In genomic region chr1:21339402-21340229, GRCh38 we compare ENCODE assay signal across 8 cellular contexts. TPM values are rescaled to one million over a fixed set of nuclear protein-coding genes. Genes with fewer than 3 reads are reported as not detected.
DNase-seq lines count a peak whose midpoint lies in the region; ATAC-seq and TF ChIP-seq lines count a peak whose summit lies in the region.

No MANE protein-coding gene starts in this region.

- CTCF ChIA-PET in T-cell (lab: Charles Lee) (no interaction called here), A673 (lab: Charles Lee) (no interaction called here)

- H2AFZ ChIP-seq in hepatocyte: no peak overlapping the region

- no peak for TF ChIP-seq CTCF in hepatocyte (IDR thresholded peaks at IDR 0.05; ENCODE audit: poor library complexity)
- TF ChIP-seq CTCF in prostate gland (IDR thresholded peaks at IDR 0.05): no peak
- TF ChIP-seq CTCF in A673 (conservative IDR thresholded peaks at IDR 0.05; ENCODE audit: low read depth, low read length): no peak

- no peaks in the 10 kb centered on the region for H3K9me3 ChIP-seq in BLaER1 treated with 17β-estradiol and CSF1 and Interleukin-3, amounts not matched to agents 10 nM and 100 nM (replicated peaks in 1 of 11)
- H3K9me3 ChIP-seq in hepatocyte (ENCODE audit: low read depth) (no peaks in the 10 kb centered on the region), prostate gland (no peaks in the 10 kb centered on the region), A673 (ENCODE audit: low read depth, low read length, poor library complexity, severe bottlenecking) (no peaks in the 10 kb centered on the region)

- intact Hi-C loops in prostate gland (cut with DNase I): loop anchor here (5.0 kb wide), 1 partner anchor 77 kb away; no protein-coding TSS in a partner anchor
- intact Hi-C loops in A673 (cut with micrococcal nuclease; ENCODE audit: unreplicated experiment): no loop called here

- H3K4me1 Mint-ChIP-seq in T-cell: peaks cover 89 to 93% (median 92%) of the 10 kb centered on the region in 3 donors

- POLR2A ChIA-PET in T-cell (lab: Charles Lee): no interaction called here
- POLR2A ChIA-PET in A673 (lab: Charles Lee; ENCODE audit: low non-redundant PET): no interaction called here

- peaks cover 0 to 100% (median 100%) of the 10 kb centered on the region in 11 experiments; a peak in 19 of 22 replicates for H4K20me1 ChIP-seq in BLaER1 treated with 17β-estradiol and CSF1 and Interleukin-3, amounts not matched to agents 10 nM and 100 nM
- H4K20me1 ChIP-seq in hepatocyte (ENCODE audit: insufficient read depth, poor library complexity, severe bottlenecking): peaks cover 35% of the 10 kb centered on the region

- H3K27ac Mint-ChIP-seq in T-cell: peak overlapping the region; percentile 17 to 45

- no peaks in the 10 kb centered on the region for H3K9me2 ChIP-seq in hepatocyte (replicated peaks; ENCODE audit: insufficient read depth)

- no peak for DNase-seq in T-cell
- no peak for DNase-seq in hepatocyte (ENCODE audit: low spot score)
- no peak for DNase-seq in prostate gland (ENCODE audit: low spot score)
- DNase-seq in HPDE6-E6E7 (ENCODE audit: extremely low spot score): no peak
- DNase-seq in kidney glomerular epithelial cell (lab: John Stamatoyannopoulos, UW): no peak
- no peak for DNase-seq in A673 (ENCODE audit: low spot score)
- DNase-seq in KG1 (lab: John Stamatoyannopoulos, UW): no peak

- H3K4me3 ChIP-seq in BLaER1 treated with 17β-estradiol and CSF1 and Interleukin-3, amounts not matched to agents 10 nM and 100 nM: no peak overlapping the region
- H3K4me3 ChIP-seq in hepatocyte (no peak overlapping the region), prostate gland (no peak overlapping the region), A673 (ENCODE audit: low read depth, low read length, poor library complexity, severe bottlenecking) (no peak overlapping the region)

- peak overlapping the region in 9 of 11 experiments; percentile 2 to 97 (median 26); a peak in 11 of 22 replicates for H3K4me2 ChIP-seq in BLaER1 treated with 17β-estradiol and CSF1 and Interleukin-3, amounts not matched to agents 10 nM and 100 nM
- peak overlapping the region; percentile 56 for H3K4me2 ChIP-seq in hepatocyte

- H3K27ac ChIP-seq in BLaER1 treated with 17β-estradiol and CSF1 and Interleukin-3, amounts not matched to agents 10 nM and 100 nM: no peak overlapping the region
- peak overlapping the region; percentile 65 for H3K27ac ChIP-seq in hepatocyte
- peak overlapping the region; percentile 87 to 92 for H3K27ac ChIP-seq in prostate gland
- no peak overlapping the region for H3K27ac ChIP-seq in A673 (ENCODE audit: low read depth, low read length, poor library complexity, severe bottlenecking)

- TF ChIP-seq POLR2A in prostate gland (IDR thresholded peaks at IDR 0.05): no peak

- H3K36me3 Mint-ChIP-seq in T-cell: no peaks in the 10 kb centered on the region

- H3K4me1 ChIP-seq in BLaER1 treated with 17β-estradiol and CSF1 and Interleukin-3, amounts not matched to agents 10 nM and 100 nM: peaks cover 51 to 99% (median 88%) of the 10 kb centered on the region in 10 experiments
- H3K4me1 ChIP-seq in hepatocyte (ENCODE audit: insufficient read depth) (peaks cover 97% of the 10 kb centered on the region), prostate gland (replicated peaks) (peaks cover 75% of the 10 kb centered on the region), A673 (ENCODE audit: insufficient read depth, low read length, poor library complexity, severe bottlenecking) (peaks cover 19% of the 10 kb centered on the region)

- ATAC-seq in T-cell (replicated peaks in 1 of 4): no peak

- no TSS peak for BruUV-seq in A673 (replicated peaks; lab: Mats Ljungman, UMichigan)

- H3K4me3 Mint-ChIP-seq in T-cell: no peak overlapping the region

- H3K27me3 ChIP-seq in BLaER1 treated with 17β-estradiol and CSF1 and Interleukin-3, amounts not matched to agents 10 nM and 100 nM: peaks cover 5 to 73% (median 11%) of the 10 kb centered on the region in 11 experiments; a peak in 19 of 22 replicates
- no peaks in the 10 kb centered on the region for H3K27me3 ChIP-seq in hepatocyte
- H3K27me3 ChIP-seq in prostate gland (replicated peaks; ENCODE audit: insufficient read depth): no peaks in the 10 kb centered on the region
- no peaks in the 10 kb centered on the region for H3K27me3 ChIP-seq in A673 (replicated peaks; ENCODE audit: insufficient read depth, low read depth, low read length, poor library complexity)

- no peaks in the 10 kb centered on the region for H3K9me3 Mint-ChIP-seq in T-cell

- H3K36me3 ChIP-seq in BLaER1 treated with 17β-estradiol and CSF1 and Interleukin-3, amounts not matched to agents 10 nM and 100 nM: no peaks in the 10 kb centered on the region
- no peaks in the 10 kb centered on the region for H3K36me3 ChIP-seq in hepatocyte (replicated peaks; ENCODE audit: insufficient read depth, low read depth)
- no peaks in the 10 kb centered on the region for H3K36me3 ChIP-seq in prostate gland
- no peaks in the 10 kb centered on the region for H3K36me3 ChIP-seq in A673 (ENCODE audit: insufficient read depth, low read length, poor library complexity, severe bottlenecking)

- 68% methylated on average over 9 of the region's 9 CpGs for WGBS in hepatocyte (ENCODE audit: low lambda C conversion rate, missing lambda C conversion rate)
- 83% methylated on average over 9 of the region's 9 CpGs for WGBS in prostate gland

- no peaks in the 10 kb centered on the region for H3K27me3 Mint-ChIP-seq in T-cell

- H3K79me2 ChIP-seq in hepatocyte: peaks cover 97% of the 10 kb centered on the region

- no peak overlapping the region for H3K9ac ChIP-seq in BLaER1 treated with 17β-estradiol and CSF1 and Interleukin-3, amounts not matched to agents 10 nM and 100 nM

RNA-seq across cellular contexts. Expression of gene ECE1, which starts 49.4 kb away (rescaled TPM):
- total RNA-seq in T-cell (10 to 100 TPM; 81.0 to 94.5 (median 87.1) TPM), hepatocyte (35.1 and 60.8 TPM in 2 replicates), prostate gland (100 to 1,000 TPM; 113 to 146 TPM), A673 (2021) (31.5 and 37.7 TPM in 2 replicates)
- 84.4 and 90.6 TPM in 2 replicates for polyA plus RNA-seq in hepatocyte

Comparison
In these comparisons a context has a peak if more than half of its experiments do, and no peak if none do; other contexts are left out.
1. H3K27ac ChIP-seq: peak in hepatocyte (single experiment) and prostate gland (2 of 2); none in BLaER1 treated with 17β-estradiol and CSF1 and Interleukin-3, amounts not matched to agents 10 nM and 100 nM (0 of 11) and A673 (single experiment).